ENCODE assay signal across 8 cellular contexts in genomic region chr17:731943-732787, GRCh38. TPM values are rescaled to one million over a fixed set of nuclear protein-coding genes. Genes with fewer than 3 reads are reported as not detected.
DNase-seq lines count a peak whose midpoint lies in the region; TF ChIP-seq lines count a peak whose summit lies in the region.

TLCD3A (plus strand) TSS chr17:732596; CDS start chr17:732648, 52 bp downstream.

- H3K27me3 ChIP-seq in GM06990 (replicated peaks; ENCODE audit: control insufficient read depth, insufficient read depth, low read length) (no peaks in the 10 kb centered on the region), stomach (no peaks in the 10 kb centered on the region)

- H3K4me1 ChIP-seq in stomach: peaks cover 9 to 62% (median 38%) of the 10 kb centered on the region in 4 donors

- TF ChIP-seq EP300 in stomach (IDR thresholded peaks at IDR 0.05): no peak

- H3K4me3 ChIP-seq in GM06990 (replicated peaks; ENCODE audit: low read depth, low read length) (peak within 1 kb of the TSS; percentile 66), stomach (peak within 1 kb of the TSS; percentile 66 to 94 (median 78))

- intact Hi-C loops in stomach (cut with DNase I; ENCODE audit: low total_unique reads): no loop called here

- WGBS in stomach, 5 donors: 0 to 1% (median 0%) methylated on average over 10 to 121 of the region's 121 CpGs; no CpG with 5 or more reads in 1 of the 5 donors

- H3K27ac ChIP-seq in epithelial cell of prostate: peak within 1 kb of the TSS; percentile 98
- peak within 1 kb of the TSS; percentile 86 to 94 (median 87) for H3K27ac ChIP-seq in stomach

- no peak for TF ChIP-seq POLR2A in stomach (IDR thresholded peaks at IDR 0.05)

- peak; percentile 75 for DNase-seq in GM06990 (ENCODE audit: extremely low read depth, insufficient read length)
- DNase-seq in HCEC 1CT: peak; percentile 62
- peak; percentile 75 for DNase-seq in NCI-H2227 (lab: John Stamatoyannopoulos, UW; ENCODE audit: unreplicated experiment)
- peak; percentile 19 for DNase-seq in activated T-cell treated with anti-CD3 and anti-CD28 coated beads for 4 hours
- DNase-seq in epithelial cell of prostate (ENCODE audit: low read depth, low spot score): no peak
- DNase-seq in midbrain (lab: John Stamatoyannopoulos, UW): peak; percentile 53
- DNase-seq in stomach: peak; percentile 87
- DNase-seq in pons (ENCODE audit: low spot score): no peak

- H3K36me3 ChIP-seq in GM06990 (ENCODE audit: control insufficient read depth, insufficient read depth, low read length) (no peaks in the 10 kb centered on the region), stomach (peaks cover 0 to 19% (median 3%) of the 10 kb centered on the region in 4 donors)

- no peaks in the 10 kb centered on the region for H3K9me3 ChIP-seq in stomach

- no peak for TF ChIP-seq CTCF in GM06990 (IDR thresholded peaks at IDR 0.05; ENCODE audit: insufficient read depth, low read length, poor library complexity, severe bottlenecking)
- no peak for TF ChIP-seq CTCF in stomach (IDR thresholded peaks at IDR 0.05)

RNA-seq across cellular contexts. Expression of gene TLCD3A, which starts in this region (rescaled TPM):
- total RNA-seq in stomach: 10 to 100 TPM in 4 of 5 donors, under 1 TPM in 1; 0.58 to 33.2 (median 12.2) TPM
- polyA plus RNA-seq in stomach: 10 to 100 TPM in 1 of 3 donors, 1 to 10 TPM in 2; 7.9 to 12.3 (median 8.7) TPM

Comparison
In these comparisons a context has a peak if more than half of its experiments do, and no peak if none do; other contexts are left out.
1. DNase-seq: peak in GM06990 (single experiment), HCEC 1CT (single experiment), NCI-H2227 (single experiment), activated T-cell treated with anti-CD3 and anti-CD28 coated beads for 4 hours (single experiment), midbrain (single experiment) and stomach (single experiment); none in epithelial cell of prostate (single experiment) and pons (single experiment).